9 cellular contexts compared by ENCODE assay signal in the genomic region with DNA sequence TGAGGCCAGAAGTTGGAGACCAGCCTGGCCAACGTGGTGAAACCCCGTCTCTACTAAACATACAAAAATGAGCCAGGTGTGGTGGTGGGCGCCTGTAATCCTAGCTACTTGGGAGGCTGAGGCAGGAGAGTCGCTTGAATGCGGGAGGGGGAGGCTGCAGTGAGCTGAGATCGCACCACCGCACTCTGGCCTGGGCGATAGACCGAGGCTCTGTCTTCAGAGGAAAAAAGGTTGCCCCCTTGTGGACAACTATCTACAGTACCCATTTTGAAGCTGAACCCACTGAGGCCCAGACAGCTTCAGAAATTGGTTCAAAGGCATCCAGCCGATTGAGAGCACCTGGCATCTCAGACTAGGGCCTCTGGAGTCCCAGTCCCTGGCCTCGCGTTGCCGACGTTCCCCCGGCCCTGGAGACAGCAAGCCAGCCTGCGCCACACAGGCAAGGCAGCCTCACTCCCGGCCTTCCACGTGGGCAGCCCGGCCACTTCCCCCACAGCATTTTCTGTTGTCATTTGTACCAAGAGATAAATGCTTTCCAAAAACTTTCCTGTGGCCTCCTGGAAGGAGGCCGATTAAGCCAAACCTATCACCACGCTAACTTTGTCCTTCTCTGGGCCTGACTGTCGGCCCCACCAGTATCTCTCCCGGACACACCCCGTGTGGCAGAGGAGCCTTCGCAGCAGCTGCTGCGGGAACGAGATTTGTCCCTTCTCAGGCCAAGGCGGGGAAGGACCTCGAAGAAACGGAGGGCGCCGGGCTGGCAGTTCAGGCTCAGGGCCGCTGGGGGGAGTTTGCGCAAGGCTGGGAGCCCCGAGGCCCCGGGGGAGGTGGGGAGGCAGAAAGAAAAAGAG.
DNase-seq lines count a peak whose midpoint lies in the region; ATAC-seq, FAIRE-seq and TF ChIP-seq lines count a peak whose summit lies in the region.
"Had no signal": no experiment of that assay in that cellular context is flagged by ENCODE, and none has a peak within 500 bp of the region (broad histone marks: within the 10 kb centered on the region; RNA-seq: fewer than 3 reads in every experiment).

No MANE protein-coding gene starts in this region.

- H3K27ac ChIP-seq in aorta (ENCODE audit: low read depth in 1 of 2, low read length in 2 of 2): no peak overlapping the region

- H3K9me3 ChIP-seq in mucosa of descending colon (no peaks in the 10 kb centered on the region), aorta (ENCODE audit: control insufficient read depth, low read length) (no peaks in the 10 kb centered on the region)

- H3K36me3 ChIP-seq in mucosa of descending colon (ENCODE audit: low read depth): no peaks in the 10 kb centered on the region
- no peaks in the 10 kb centered on the region for H3K36me3 ChIP-seq in aorta (ENCODE audit: control insufficient read depth in 1 of 2, insufficient read depth in 2 of 2, low read length in 1 of 2)

- 42 to 52% methylated on average over 36 of the region's 36 CpGs for WGBS in aorta, 2 donors

- FAIRE-seq in HTR-8/SVneo (lab: Jason Lieb, UNC): no peak
- FAIRE-seq: G401.6 had no signal

- no peak overlapping the region for H3K27ac Mint-ChIP-seq in T-helper 2 cell treated with Interferon-gamma antibody and Interleukin-4, amounts not matched to agents 5 μg/mL and 100 μg/mL, for 36 hours
- H3K27ac Mint-ChIP-seq in T-cell: peak overlapping the region in 1 of 2 donors; percentile 64
- peak overlapping the region; percentile 87 for H3K27ac Mint-ChIP-seq in central memory CD8-positive, alpha-beta T cell (ENCODE audit: low read depth)

- peak; percentile 13 for TF ChIP-seq CTCF in mucosa of descending colon (IDR thresholded peaks at IDR 0.05)

- DNase-seq in T-helper 2 cell: peak in 4 of 5 experiments; percentile 8 to 67 (median 39)
- no peak for DNase-seq in T-helper 2 cell treated with Interferon-gamma antibody and Interleukin-4, amounts not matched to agents 5 μg/mL and 100 μg/mL, for 36 hours (ENCODE audit: low spot score)
- peak in 32 of 34 experiments; percentile 4 to 46 (median 22) for DNase-seq in T-cell
- DNase-seq in central memory CD8-positive, alpha-beta T cell (ENCODE audit: low spot score in 2 of 2): peak in 1 of 2 donors; percentile 21
- peak in 2 of 3 donors; percentile 35 to 47 for DNase-seq in mucosa of descending colon
- DNase-seq in aorta: peak; percentile 58 to 83
- no peak for DNase-seq in NCI-H2107 treated with DMSO at 0.1 percent for 48 hours (lab: John Stamatoyannopoulos, UW; ENCODE audit: unreplicated experiment)
- DNase-seq in HTR-8/SVneo (ENCODE audit: insufficient read length, low spot score): no peak

- H3K27me3 Mint-ChIP-seq in T-helper 2 cell treated with Interferon-gamma antibody and Interleukin-4, amounts not matched to agents 5 μg/mL and 100 μg/mL, for 36 hours (ENCODE audit: low read depth): no peaks in the 10 kb centered on the region
- H3K27me3 Mint-ChIP-seq in T-cell: no peaks in the 10 kb centered on the region
- H3K27me3 Mint-ChIP-seq in central memory CD8-positive, alpha-beta T cell: no peaks in the 10 kb centered on the region

- intact Hi-C loops in mucosa of descending colon (cut with DNase I, micrococcal nuclease) (no loop called here), aorta (cut with DNase I) (loop anchor here (5.0 kb wide), 4 partner anchors 41 to 604 kb away; no protein-coding TSS in a partner anchor)

- no peaks in the 10 kb centered on the region for H3K27me3 ChIP-seq in aorta (ENCODE audit: control insufficient read depth in 1 of 2, insufficient read depth in 2 of 2, low read length in 1 of 2)

- H3K4me3 ChIP-seq in mucosa of descending colon (no peak overlapping the region), aorta (ENCODE audit: low read length in 2 of 2) (no peak overlapping the region)

- H3K9me3 Mint-ChIP-seq in T-helper 2 cell treated with Interferon-gamma antibody and Interleukin-4, amounts not matched to agents 5 μg/mL and 100 μg/mL, for 36 hours: no peaks in the 10 kb centered on the region
- H3K9me3 Mint-ChIP-seq in T-cell: no peaks in the 10 kb centered on the region
- no peaks in the 10 kb centered on the region for H3K9me3 Mint-ChIP-seq in central memory CD8-positive, alpha-beta T cell

- H3K4me1 Mint-ChIP-seq in T-helper 2 cell treated with Interferon-gamma antibody and Interleukin-4, amounts not matched to agents 5 μg/mL and 100 μg/mL, for 36 hours (ENCODE audit: low read depth): peaks cover 15% of the 10 kb centered on the region
- H3K4me1 Mint-ChIP-seq in T-cell: peaks cover 68 to 79% (median 72%) of the 10 kb centered on the region in 3 donors
- H3K4me1 Mint-ChIP-seq in central memory CD8-positive, alpha-beta T cell: peaks cover 77% of the 10 kb centered on the region

- H3K36me3 Mint-ChIP-seq in T-helper 2 cell treated with Interferon-gamma antibody and Interleukin-4, amounts not matched to agents 5 μg/mL and 100 μg/mL, for 36 hours (ENCODE audit: low read depth): peaks cover 67% of the 10 kb centered on the region
- H3K36me3 Mint-ChIP-seq in T-cell: peaks cover 72% of the 10 kb centered on the region
- peaks cover 63% of the 10 kb centered on the region for H3K36me3 Mint-ChIP-seq in central memory CD8-positive, alpha-beta T cell (ENCODE audit: insufficient read depth)

- no peaks in the 10 kb centered on the region for H3K4me1 ChIP-seq in mucosa of descending colon (ENCODE audit: low read depth)
- no peaks in the 10 kb centered on the region for H3K4me1 ChIP-seq in aorta (ENCODE audit: control insufficient read depth in 1 of 2, insufficient read depth in 2 of 2, low read length in 2 of 2)

- H3K4me3 Mint-ChIP-seq in T-helper 2 cell treated with Interferon-gamma antibody and Interleukin-4, amounts not matched to agents 5 μg/mL and 100 μg/mL, for 36 hours: no peak overlapping the region
- peak overlapping the region in 1 of 3 donors; percentile 56 for H3K4me3 Mint-ChIP-seq in T-cell
- peak overlapping the region; percentile 29 for H3K4me3 Mint-ChIP-seq in central memory CD8-positive, alpha-beta T cell

- POLR2A ChIA-PET in T-cell (lab: Charles Lee): no interaction called here

- CTCF ChIA-PET in T-cell (lab: Charles Lee): interaction anchor here (0.5 to 2.1 kb wide), 19 partner anchors 9 to 619 kb away, joined by 3 to 12 read pairs (median 4); a partner anchor contains a TSS

- ATAC-seq in T-cell (replicated peaks in 1 of 4) (peak; percentile 46 to 64 (median 62)), mucosa of descending colon (peak; percentile 45), aorta (ENCODE audit: low FRiP score) (peak; percentile 55)
- peak; percentile 42 for ATAC-seq in central memory CD8-positive, alpha-beta T cell (replicated peaks; ENCODE audit: extremely low read depth, poor library complexity, severe bottlenecking)

Comparison
In these comparisons a context has a peak if more than half of its experiments do, and no peak if none do; other contexts are left out.
1. DNase-seq: peak in T-helper 2 cell (4 of 5), T-cell (32 of 34), mucosa of descending colon (2 of 3) and aorta (2 of 2); none in T-helper 2 cell treated with Interferon-gamma antibody and Interleukin-4, amounts not matched to agents 5 μg/mL and 100 μg/mL, for 36 hours (single experiment), NCI-H2107 treated with DMSO at 0.1 percent for 48 hours (single experiment) and HTR-8/SVneo (single experiment).
2. intact Hi-C loops: an anchor here in aorta (5.0 kb wide); none called in mucosa of descending colon.
3. Peak in every context shown above with its lines, with median percentiles within 50 percentile points of each other: ATAC-seq.